18 cellular contexts compared by ENCODE assay signal in the genomic region with DNA sequence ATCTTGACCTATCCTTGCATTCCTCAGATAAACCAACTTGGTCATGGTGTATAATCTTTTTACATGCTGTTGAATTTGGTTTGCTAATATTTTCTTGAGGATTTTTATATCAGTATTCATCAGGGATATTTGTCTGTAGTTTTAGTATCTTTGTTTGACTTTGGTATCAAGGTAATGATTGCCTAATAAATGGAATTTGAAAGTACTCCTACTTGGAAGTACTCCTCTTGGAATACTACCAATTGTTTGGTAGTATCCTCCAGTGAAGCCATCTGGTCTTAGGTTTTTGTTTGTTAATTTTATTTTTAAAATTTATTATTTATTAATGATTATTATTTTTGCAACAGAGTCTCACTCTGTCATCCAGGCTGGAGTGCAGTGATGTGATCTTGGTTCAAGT.
"Had no signal": no experiment of that assay in that cellular context is flagged by ENCODE, and none has a peak within 500 bp of the region (broad histone marks: within the 10 kb centered on the region; RNA-seq: fewer than 3 reads in every experiment).

No MANE protein-coding gene starts in this region.

- H3K9ac ChIP-seq: neural progenitor cell, parathyroid adenoma had no signal

- FAIRE-seq: keratinocyte had no signal

- H3K4me1 ChIP-seq: suprapubic skin, transverse colon had no signal

- DNase-seq: cortex of kidney; effector memory CD8-positive, alpha-beta T cell; hypothalamus; immature natural killer cell; left lung; mesendoderm; midbrain; naive thymus-derived CD4-positive, alpha-beta T cell; stimulated activated CD4-positive, alpha-beta T cell treated with anti-CD3 and anti-CD28 coated beads, Interleukin-4, amount 100 ng/mL, for 4 hours; stimulated activated naive CD4-positive, alpha-beta T cell; stimulated activated naive CD8-positive, alpha-beta T cell treated with anti-CD3 and anti-CD28 coated beads, Interleukin-15, amount 100 ng/mL, for 72 hours; transverse colon had no signal

- H2AFZ ChIP-seq: neural progenitor cell, parathyroid adenoma had no signal

- H3K27me3 ChIP-seq: left lung, neural progenitor cell, suprapubic skin, transverse colon, vagina had no signal

- H3K27ac ChIP-seq: left lung, parathyroid adenoma, suprapubic skin, transverse colon, vagina had no signal

- ATAC-seq: effector memory CD8-positive, alpha-beta T cell; left lung; naive thymus-derived CD4-positive, alpha-beta T cell; sciatic nerve; stimulated activated naive CD8-positive, alpha-beta T cell treated with anti-CD3 and anti-CD28 coated beads, Interleukin-15, amount 100 ng/mL, for 72 hours had no signal

- H3K4me3 ChIP-seq: left lung, neural progenitor cell, suprapubic skin, transverse colon, vagina had no signal

- H3K9me3 ChIP-seq: left lung, suprapubic skin, transverse colon, vagina had no signal

- H3K4me2 ChIP-seq: neural progenitor cell had no signal
